8 cellular contexts compared by ENCODE assay signal in the genomic region with DNA sequence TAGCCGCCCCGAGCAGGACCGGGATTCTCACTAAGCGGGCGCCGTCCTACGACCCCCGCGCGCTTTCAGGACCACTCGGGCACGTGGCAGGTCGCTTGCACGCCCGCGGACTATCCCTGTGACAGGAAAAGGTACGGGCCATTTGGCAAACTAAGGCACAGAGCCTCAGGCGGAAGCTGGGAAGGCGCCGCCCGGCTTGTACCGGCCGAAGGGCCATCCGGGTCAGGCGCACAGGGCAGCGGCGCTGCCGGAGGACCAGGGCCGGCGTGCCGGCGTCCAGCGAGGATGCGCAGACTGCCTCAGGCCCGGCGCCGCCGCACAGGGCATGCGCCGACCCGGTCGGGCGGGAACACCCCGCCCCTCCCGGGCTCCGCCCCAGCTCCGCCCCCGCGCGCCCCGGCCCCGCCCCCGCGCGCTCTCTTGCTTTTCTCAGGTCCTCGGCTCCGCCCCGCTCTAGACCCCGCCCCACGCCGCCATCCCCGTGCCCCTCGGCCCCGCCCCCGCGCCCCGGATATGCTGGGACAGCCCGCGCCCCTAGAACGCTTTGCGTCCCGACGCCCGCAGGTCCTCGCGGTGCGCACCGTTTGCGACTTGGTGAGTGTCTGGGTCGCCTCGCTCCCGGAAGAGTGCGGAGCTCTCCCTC. TPM values are rescaled to one million over a fixed set of nuclear protein-coding genes. Genes with fewer than 3 reads are reported as not detected.
DNase-seq lines count a peak whose midpoint lies in the region; ATAC-seq, FAIRE-seq and TF ChIP-seq lines count a peak whose summit lies in the region.

A gene (plus strand): TSS at position 539 of the 643 bp plus-strand sequence.

- no peaks in the 10 kb centered on the region for H4K20me1 ChIP-seq in K562 (replicated peaks; ENCODE audit: control insufficient read depth, insufficient read depth, low read length)

- H2AFZ ChIP-seq in K562 (ENCODE audit: low read depth, low read length), result no peak within 1 kb of the TSS

- CTCF ChIA-PET in K562 (lab: Yijun Ruan, JAX; ENCODE audit: low intra/inter-chr PET ratio), result no interaction called here

- ATAC-seq in GM21423 (IDR thresholded peaks at IDR 0.05; ENCODE audit: unreplicated experiment) (peak; percentile 94), K562 (peak; percentile 98), gastrocnemius medialis (peak; percentile 95)

- in situ Hi-C loops in K562 (cut with MboI), result no loop called here
- in situ Hi-C loops in gastrocnemius medialis (cut with MboI; ENCODE audit: low sequenced_read_pairs in 4 of 4), result no loop called here

- WGBS in K562 (ENCODE audit: insufficient coverage, low coverage, missing lambda C conversion rate), result 79% methylated on average over 11 of the region's 83 CpGs

- no peak for FAIRE-seq in K562 (lab: Jason Lieb, UNC)

- no peaks in the 10 kb centered on the region for H3K9me3 ChIP-seq in K562 (replicated peaks; ENCODE audit: control insufficient read depth, insufficient read depth, low read depth, low read length)
- no peaks in the 10 kb centered on the region for H3K9me3 ChIP-seq in gastrocnemius medialis

- POLR2A ChIA-PET in K562 (lab: Yijun Ruan, JAX), result no interaction called here

- no peaks in the 10 kb centered on the region for H3K27me3 ChIP-seq in K562 (ENCODE audit: control insufficient read depth in 2 of 2, insufficient read depth in 2 of 2, low read length in 2 of 2)
- H3K27me3 ChIP-seq in gastrocnemius medialis, result no peaks in the 10 kb centered on the region

- BruUV-seq in K562 (replicated peaks; lab: Mats Ljungman, UMichigan), result no TSS peak

- no peak within 1 kb of the TSS for H3K27ac ChIP-seq in K562 (ENCODE audit: extremely low read depth, low read depth, low read length)
- H3K27ac ChIP-seq in gastrocnemius medialis, result peak within 1 kb of the TSS; percentile 77 to 92 (median 84)

- TF ChIP-seq POLR2A in K562 (conservative IDR thresholded peaks at IDR 0.05) (no peak), gastrocnemius medialis (IDR thresholded peaks at IDR 0.05) (peak; percentile 43 to 57)

- no peak within 1 kb of the TSS for H3K4me3 ChIP-seq in K562
- H3K4me3 ChIP-seq in iPS-11a (ENCODE audit: low read depth, low read length), result peak within 1 kb of the TSS; percentile 33
- H3K4me3 ChIP-seq in gastrocnemius medialis, result peak within 1 kb of the TSS; percentile 74 to 97 (median 78)

- H3K4me2 ChIP-seq in K562 (ENCODE audit: insufficient read depth, low read length), result no peak within 1 kb of the TSS

- intact Hi-C loops in K562 (cut with micrococcal nuclease) (no loop called here), gastrocnemius medialis (cut with DNase I; ENCODE audit: low total_unique reads) (loop anchor here (5.0 to 10.0 kb wide), 2 partner anchors 498 to 645 kb away; a partner anchor contains a TSS)

- TF ChIP-seq EP300 in K562 (IDR thresholded peaks at IDR 0.05; ENCODE audit: low read length), result no peak

- H3K9me1 ChIP-seq in K562 (ENCODE audit: control insufficient read depth, insufficient read depth, low read length), result no peaks in the 10 kb centered on the region

- no peaks in the 10 kb centered on the region for H3K36me3 ChIP-seq in K562 (ENCODE audit: control insufficient read depth, insufficient read depth, low read length)
- H3K36me3 ChIP-seq in gastrocnemius medialis, result peaks cover 0 to 5% of the 10 kb centered on the region in 2 donors

- no peaks in the 10 kb centered on the region for H3K79me2 ChIP-seq in K562 (ENCODE audit: control insufficient read depth, insufficient read depth, low read length)

- H3K4me1 ChIP-seq in K562 (replicated peaks in 1 of 2; ENCODE audit: control insufficient read depth in 2 of 2, insufficient read depth in 2 of 2, low read length in 2 of 2) (peaks cover 0 to 4% of the 10 kb centered on the region in 2 experiments; a peak in 1 of 5 replicates), gastrocnemius medialis (peaks cover 12 to 19% of the 10 kb centered on the region in 2 donors)

- TF ChIP-seq CTCF in K562 (IDR thresholded peaks at IDR 0.05 in 2 of 3, conservative IDR thresholded peaks at IDR 0.05 in 1 of 3; ENCODE audit: insufficient read depth in 2 of 3, low read depth in 1 of 3, low read length in 3 of 3) (no peak), gastrocnemius medialis (IDR thresholded peaks at IDR 0.05 in 4 of 5, conservative IDR thresholded peaks at IDR 0.05 in 1 of 5) (peak in 1 of 5 experiments; percentile 7)

- TF ChIP-seq RAD21 in K562 (CRISPR knock-in tag; conservative IDR thresholded peaks at IDR 0.05 in 1 of 2, IDR thresholded peaks at IDR 0.05 in 1 of 2), result no peak

- H3K9ac ChIP-seq in K562 (ENCODE audit: insufficient read depth in 1 of 2, low read depth in 2 of 2, low read length in 2 of 2), result no peak within 1 kb of the TSS

- DNase-seq in DMS153 (lab: John Stamatoyannopoulos, UW) (peak; percentile 62), HuH-7 (ENCODE audit: low spot score) (peak; percentile 89), T1000 (lab: John Stamatoyannopoulos, UW) (peak; percentile 94), K562 (ENCODE audit: extremely low read depth in 1 of 4, low spot score in 3 of 4) (peak; percentile 32 to 85 (median 80)), gastrocnemius medialis (peak; percentile 84 to 92), NOMO-1 (lab: John Stamatoyannopoulos, UW; ENCODE audit: unreplicated experiment in 2 of 2) (no peak)

TF ChIP-seq in K562, 482 proteins besides CTCF, POLR2A, EP300 and RAD21:
- TF ChIP-seq COPS2 (conservative IDR thresholded peaks at IDR 0.05) (no peak), ZNF644 (tag; IDR thresholded peaks at IDR 0.05; ENCODE audit: low read depth) (no peak), NRF1 (conservative IDR thresholded peaks at IDR 0.05 in 1 of 2, IDR thresholded peaks at IDR 0.05 in 1 of 2) (peak in 1 of 2 experiments; percentile 42; a peak in 2 of 4 replicates)
- TF ChIP-seq, protein P1, sequence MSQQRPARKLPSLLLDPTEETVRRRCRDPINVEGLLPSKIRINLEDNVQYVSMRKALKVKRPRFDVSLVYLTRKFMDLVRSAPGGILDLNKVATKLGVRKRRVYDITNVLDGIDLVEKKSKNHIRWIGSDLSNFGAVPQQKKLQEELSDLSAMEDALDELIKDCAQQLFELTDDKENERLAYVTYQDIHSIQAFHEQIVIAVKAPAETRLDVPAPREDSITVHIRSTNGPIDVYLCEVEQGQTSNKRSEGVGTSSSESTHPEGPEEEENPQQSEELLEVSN (IDR thresholded peaks at IDR 0.05; ENCODE audit: borderline replicate concordance in 1 of 2, extremely low read depth in 1 of 2, insufficient read depth in 1 of 2, insufficient read length in 1 of 2, low read depth in 1 of 2, low read length in 1 of 2, poor library complexity in 1 of 2, severe bottlenecking in 1 of 2), result peak in 1 of 2 experiments; percentile 24

RNA-seq across cellular contexts. Expression of the gene that starts here (rescaled TPM):
- total RNA-seq in K562 (2011; cell fraction: chromatin; rRNA removed; ENCODE audit: low replicate concordance), result 0.62 TPM in 1 of 2 replicates, not detected in the other
- total RNA-seq in K562 (2011; cell fraction: nucleolus; rRNA removed), result not detected in 2 replicates
- not detected in 2 replicates for total RNA-seq in K562 (2011; cell fraction: nucleoplasm; rRNA removed)
- 0.08 and 0.23 TPM in 2 replicates for total RNA-seq in K562 (2014; rRNA removed)
- not detected in 2 replicates for total RNA-seq in K562 (2014; rRNA removed; fragmentation: Illumina TruSeq; extraction: Trizol)
- 0.11 and 0.19 TPM in 2 replicates for total RNA-seq in K562 (2015; rRNA removed; fragmentation: Illumina TruSeq; extraction: Trizol)
- 0.16 and 0.29 TPM in 2 replicates for total RNA-seq in K562 (2021)
- polyA plus RNA-seq in K562 (2011; rRNA removed), result not detected in 2 replicates
- not detected in 2 replicates for polyA plus RNA-seq in K562 (2011; cell fraction: cytosol; rRNA removed)
- polyA plus RNA-seq in K562 (2011; cell fraction: nucleus; rRNA removed), result not detected in 2 replicates
- polyA plus RNA-seq in K562 (2012), result 0.12 and 1.0 TPM in 2 replicates
- 0.11 TPM in 1 of 2 replicates, not detected in the other for polyA plus RNA-seq in K562 (2014; fragmentation: Illumina TruSeq; extraction: Trizol)
- under 1 TPM in 1 of 2 experiments, not detected in 1; 0.03 TPM for polyA plus RNA-seq in K562 (2014; fragmentation: Nextera tagmentation; extraction: Ambion mirVana)
- polyA plus RNA-seq in K562 (2014; rRNA removed), result 0.05 and 0.09 TPM in 2 replicates
- not detected in 2 replicates for polyA minus RNA-seq in K562 (2011; rRNA and poly(A)+ RNA removed)
- polyA minus RNA-seq in K562 (2011; cell fraction: cytosol; rRNA and poly(A)+ RNA removed), result not detected in 2 replicates
- 0.40 TPM in 1 of 2 replicates, not detected in the other for polyA minus RNA-seq in K562 (2011; cell fraction: nucleus; rRNA and poly(A)+ RNA removed)
- total RNA-seq in gastrocnemius medialis, result 10 to 100 TPM in 3 of 4 donors, 1 to 10 TPM in 1; 8.9 to 20.7 (median 17.1) TPM

Comparison
In these comparisons a context has a peak if more than half of its experiments do, and no peak if none do; other contexts are left out.
1. RNA of the gene that starts here (total RNA-seq): 8.9 to 20.7 TPM in gastrocnemius medialis; 0.08 to 0.62 TPM in K562; every median in the first group is over 4 times any median in the second.
2. DNase-seq: peak in DMS153 (single experiment), HuH-7 (single experiment), T1000 (single experiment), K562 (4 of 4) and gastrocnemius medialis (2 of 2); none in NOMO-1 (0 of 2).
3. Peak in every context shown above with its lines, with median percentiles within 50 percentile points of each other: ATAC-seq.